8 cellular contexts compared by ENCODE assay signal in the genomic region with DNA sequence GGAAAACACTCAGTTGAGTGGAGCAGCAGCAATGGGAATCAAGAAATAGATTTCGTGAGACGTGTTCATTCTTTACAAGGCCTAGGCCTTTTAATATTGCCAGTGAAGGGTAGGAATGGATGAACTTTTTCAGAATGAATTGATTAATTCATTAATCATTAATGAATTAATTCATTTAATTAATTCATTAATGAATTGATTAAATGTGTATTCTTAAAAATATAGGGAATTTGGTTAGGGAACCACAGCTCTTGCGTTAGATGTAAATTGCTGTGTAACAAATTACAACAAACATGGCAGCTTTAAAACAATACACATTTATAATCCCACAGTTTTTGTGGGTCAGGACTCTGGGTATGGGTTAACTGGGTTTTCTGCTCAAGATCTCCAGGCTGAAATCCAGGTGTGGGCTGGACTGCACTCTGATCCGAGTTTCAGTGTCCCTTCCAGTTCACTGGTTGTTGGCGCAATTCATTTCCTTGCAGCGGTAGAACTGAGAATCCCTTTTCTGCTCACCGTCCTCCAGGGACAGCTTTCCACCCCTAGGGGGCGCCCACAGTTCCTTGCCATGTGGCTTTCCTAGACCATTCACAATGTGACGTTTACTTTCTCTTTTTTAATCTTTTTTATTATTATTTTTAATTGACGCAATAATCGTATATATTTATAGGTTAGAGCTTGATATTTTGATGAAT. TPM values are rescaled to one million over a fixed set of nuclear protein-coding genes. Genes with fewer than 3 reads are reported as not detected.
DNase-seq lines count a peak whose midpoint lies in the region; ATAC-seq and TF ChIP-seq lines count a peak whose summit lies in the region.

No MANE protein-coding gene starts in this region.

- peaks cover 17% of the 10 kb centered on the region for H3K4me1 Mint-ChIP-seq in mesothelial cell of epicardium

- H3K27ac ChIP-seq in 22Rv1, result no peak overlapping the region

- peaks cover 5% of the 10 kb centered on the region for H3K9me3 Mint-ChIP-seq in mesothelial cell of epicardium

- DNase-seq in NCI-H2171 (lab: John Stamatoyannopoulos, UW) (peak; percentile 10), mesothelial cell of epicardium (ENCODE audit: low spot score in 2 of 2, unreplicated experiment in 2 of 2) (peak; percentile 45 to 76)
- DNase-seq in activated CD4-positive, alpha-beta T cell treated with anti-CD3 and anti-CD28 coated beads, Interleukin-2, amount 50 U/mL, for 1 hour, result peak; percentile 71
- peak; percentile 59 for DNase-seq in effector CD4-positive, alpha-beta T cell
- DNase-seq in stimulated activated CD8-positive, alpha-beta memory T cell treated with anti-CD3 and anti-CD28 coated beads, Interleukin-4, amount 100 ng/mL, for 48 hours, result peak; percentile 94

- no peak overlapping the region for H3K4me3 Mint-ChIP-seq in mesothelial cell of epicardium

- H3K27me3 Mint-ChIP-seq in mesothelial cell of epicardium (ENCODE audit: low read depth), result no peaks in the 10 kb centered on the region

- no peak overlapping the region for H3K27ac Mint-ChIP-seq in mesothelial cell of epicardium

- no peaks in the 10 kb centered on the region for H3K36me3 Mint-ChIP-seq in mesothelial cell of epicardium

- TF ChIP-seq CTCF in 22Rv1 (IDR thresholded peaks at IDR 0.05) (peak; percentile 98), GM12874 (IDR thresholded peaks at IDR 0.05; ENCODE audit: insufficient read depth, low read depth, low read length) (peak; percentile 89), mesothelial cell of epicardium (IDR thresholded peaks at IDR 0.05; ENCODE audit: unreplicated experiment) (peak; percentile 82)

- ATAC-seq in HG02798 (IDR thresholded peaks at IDR 0.05; ENCODE audit: poor library complexity, unreplicated experiment), result peak; percentile 83

RNA-seq across cellular contexts. Expression of gene BCAS1, which starts 32.8 kb away (rescaled TPM):
- total RNA-seq in mesothelial cell of epicardium, result 0.18 to 0.20 TPM (median 0.20 TPM) in 3 replicates

Comparison
In these comparisons a context has a peak if more than half of its experiments do, and no peak if none do; other contexts are left out.
1. DNase-seq: peak in every context shown above with its lines; median percentile 94 in stimulated activated CD8-positive, alpha-beta memory T cell treated with anti-CD3 and anti-CD28 coated beads, Interleukin-4, amount 100 ng/mL, for 48 hours; 71 in activated CD4-positive, alpha-beta T cell treated with anti-CD3 and anti-CD28 coated beads, Interleukin-2, amount 50 U/mL, for 1 hour; 60 in mesothelial cell of epicardium; 59 in effector CD4-positive, alpha-beta T cell; 10 in NCI-H2171.